Comparison of ENCODE assay signal across 1 cellular context in genomic region chr5:74594172-74595040, GRCh38.
TF ChIP-seq lines count a peak whose summit lies in the region.

No MANE protein-coding gene starts in this region.

TF ChIP-seq in HCT116, 20 proteins besides CTCF, POLR2A, EP300 and RAD21 (continued from another document):
- no peak for TF ChIP-seq ZBTB33 (IDR thresholded peaks at IDR 0.05; ENCODE audit: extremely low read depth, insufficient replicate concordance, low read length)
- TF ChIP-seq TCF7L2 (IDR thresholded peaks at IDR 0.05; ENCODE audit: borderline replicate concordance, extremely low read depth, insufficient read depth, insufficient read length), result no peak
TF ChIP-seq in HCT116: peak in this region for 0.
